Comparison of ENCODE assay signal across 14 cellular contexts in genomic region chr17:65487161-65487560, GRCh38.
DNase-seq lines count a peak whose midpoint lies in the region; TF ChIP-seq lines count a peak whose summit lies in the region.
"Had no signal": no experiment of that assay in that cellular context is flagged by ENCODE, and none has a peak within 500 bp of the region (broad histone marks: within the 10 kb centered on the region; RNA-seq: fewer than 3 reads in every experiment).

No MANE protein-coding gene starts in this region.

- no peaks in the 10 kb centered on the region for H3K36me3 Mint-ChIP-seq in activated CD4-positive, alpha-beta memory T cell treated with anti-CD3 and anti-CD28 coated beads for 36 hours
- no peaks in the 10 kb centered on the region for H3K36me3 Mint-ChIP-seq in activated CD4-positive, alpha-beta memory T cell treated with anti-CD3 and anti-CD28 coated beads, Interleukin-2, amount 10 ng/mL, durations not matched to agents 7 days and 5 days (ENCODE audit: low read depth)
- peaks cover 10% of the 10 kb centered on the region for H3K36me3 Mint-ChIP-seq in neural progenitor cell
- H3K36me3 Mint-ChIP-seq: CD8-positive, alpha-beta T cell had no signal

- H2AFZ ChIP-seq in neural progenitor cell (replicated peaks): no peak overlapping the region
- H2AFZ ChIP-seq: GM23338 had no signal

- H3K9me3 ChIP-seq in neural progenitor cell (ENCODE audit: low read depth): no peaks in the 10 kb centered on the region
- H3K9me3 ChIP-seq in thyroid gland: no peaks in the 10 kb centered on the region
- H3K9me3 ChIP-seq: BLaER1 had no signal

- H3K4ac ChIP-seq in mesendoderm (ENCODE audit: low read depth, low read length): no peak overlapping the region

- H2BK15ac ChIP-seq in mesendoderm (replicated peaks; ENCODE audit: low read depth): no peak overlapping the region

- no peak overlapping the region for H2BK120ac ChIP-seq in mesendoderm (ENCODE audit: low read depth, low read length)

- H3K56ac ChIP-seq in mesendoderm (ENCODE audit: low read length): no peak overlapping the region

- H3K27me3 ChIP-seq in neural progenitor cell (no peaks in the 10 kb centered on the region), thyroid gland (no peaks in the 10 kb centered on the region), mesendoderm (ENCODE audit: insufficient read depth, low read length, poor library complexity) (no peaks in the 10 kb centered on the region)
- H3K27me3 ChIP-seq: BLaER1 had no signal

- H3K27me3 Mint-ChIP-seq in activated CD4-positive, alpha-beta memory T cell treated with anti-CD3 and anti-CD28 coated beads for 36 hours: peaks cover 1% of the 10 kb centered on the region
- peaks cover 6% of the 10 kb centered on the region for H3K27me3 Mint-ChIP-seq in activated CD4-positive, alpha-beta memory T cell treated with anti-CD3 and anti-CD28 coated beads, Interleukin-2, amount 10 ng/mL, durations not matched to agents 7 days and 5 days
- peaks cover 20% of the 10 kb centered on the region for H3K27me3 Mint-ChIP-seq in neural progenitor cell (ENCODE audit: insufficient read depth, low read depth)

- H3K4me1 ChIP-seq in neural progenitor cell (no peaks in the 10 kb centered on the region), thyroid gland (peaks cover 18 to 41% of the 10 kb centered on the region in 2 donors), mesendoderm (ENCODE audit: control insufficient read depth, low read depth, low read length) (no peaks in the 10 kb centered on the region)
- H3K4me1 ChIP-seq: BLaER1 had no signal

- 89 to 92% methylated on average over 7 of the region's 7 CpGs for WGBS in thyroid gland, 2 donors
- WGBS in mesendoderm (ENCODE audit: extremely low coverage, insufficient coverage, low lambda C conversion rate): no CpG with 5 or more reads among the region's 7 CpGs

- no peak overlapping the region for H3K23ac ChIP-seq in mesendoderm (ENCODE audit: low read length)

- H3K79me1 ChIP-seq in mesendoderm (ENCODE audit: low read length): no peaks in the 10 kb centered on the region

- H3F3A ChIP-seq in neural progenitor cell (ENCODE audit: low read depth): peaks cover 3% of the 10 kb centered on the region

- POLR2A ChIA-PET in activated CD4-positive, alpha-beta memory T cell treated with anti-CD3 and anti-CD28 coated beads for 36 hours (lab: Charles Lee): no interaction called here
- POLR2A ChIA-PET in activated CD4-positive, alpha-beta memory T cell treated with anti-CD3 and anti-CD28 coated beads, Interleukin-2, amount 10 ng/mL, durations not matched to agents 7 days and 5 days (lab: Charles Lee): no interaction called here

- H4K8ac ChIP-seq in mesendoderm (ENCODE audit: low read depth, low read length): no peak overlapping the region

- H3K9ac ChIP-seq in neural progenitor cell (no peak overlapping the region), mesendoderm (ENCODE audit: low read length) (no peak overlapping the region)
- H3K9ac ChIP-seq: BLaER1 had no signal

- no peak overlapping the region for H2BK5ac ChIP-seq in mesendoderm (ENCODE audit: low read length)

- no peaks in the 10 kb centered on the region for H3K4me1 Mint-ChIP-seq in activated CD4-positive, alpha-beta memory T cell treated with anti-CD3 and anti-CD28 coated beads for 36 hours (ENCODE audit: low read depth)
- H3K4me1 Mint-ChIP-seq in activated CD4-positive, alpha-beta memory T cell treated with anti-CD3 and anti-CD28 coated beads, Interleukin-2, amount 10 ng/mL, durations not matched to agents 7 days and 5 days: no peaks in the 10 kb centered on the region
- peaks cover 33% of the 10 kb centered on the region for H3K4me1 Mint-ChIP-seq in neural progenitor cell

- no peak overlapping the region for H3K27ac Mint-ChIP-seq in activated CD4-positive, alpha-beta memory T cell treated with anti-CD3 and anti-CD28 coated beads for 36 hours
- no peak overlapping the region for H3K27ac Mint-ChIP-seq in activated CD4-positive, alpha-beta memory T cell treated with anti-CD3 and anti-CD28 coated beads, Interleukin-2, amount 10 ng/mL, durations not matched to agents 7 days and 5 days
- H3K27ac Mint-ChIP-seq in neural progenitor cell: peak overlapping the region; percentile 42
- H3K27ac Mint-ChIP-seq: CD8-positive, alpha-beta T cell; GM23338 had no signal

- no peaks in the 10 kb centered on the region for H3K36me3 ChIP-seq in neural progenitor cell
- H3K36me3 ChIP-seq in thyroid gland: no peaks in the 10 kb centered on the region
- no peaks in the 10 kb centered on the region for H3K36me3 ChIP-seq in mesendoderm (ENCODE audit: control insufficient read depth, insufficient read depth, low read length)
- H3K36me3 ChIP-seq: BLaER1 had no signal

- no peak for TF ChIP-seq POLR2A in thyroid gland (IDR thresholded peaks at IDR 0.05)

- H3K4me3 ChIP-seq in neural progenitor cell: no peak overlapping the region
- no peak overlapping the region for H3K4me3 ChIP-seq in thyroid gland (replicated peaks in 1 of 3)
- H3K4me3 ChIP-seq in mesendoderm (ENCODE audit: low read length): no peak overlapping the region
- H3K4me3 ChIP-seq: BLaER1, GM23338 had no signal

- no peaks in the 10 kb centered on the region for H4K20me1 ChIP-seq in neural progenitor cell (ENCODE audit: low read depth)
- H4K20me1 ChIP-seq: BLaER1 had no signal

- intact Hi-C loops in activated CD4-positive, alpha-beta memory T cell treated with anti-CD3 and anti-CD28 coated beads for 36 hours (cut with micrococcal nuclease): no loop called here
- intact Hi-C loops in thyroid gland (cut with DNase I): no loop called here

- H3K4me3 Mint-ChIP-seq in activated CD4-positive, alpha-beta memory T cell treated with anti-CD3 and anti-CD28 coated beads for 36 hours: no peak overlapping the region
- no peak overlapping the region for H3K4me3 Mint-ChIP-seq in activated CD4-positive, alpha-beta memory T cell treated with anti-CD3 and anti-CD28 coated beads, Interleukin-2, amount 10 ng/mL, durations not matched to agents 7 days and 5 days
- no peak overlapping the region for H3K4me3 Mint-ChIP-seq in neural progenitor cell
- H3K4me3 Mint-ChIP-seq: CD8-positive, alpha-beta T cell; GM23338 had no signal

- CTCF ChIA-PET in activated CD4-positive, alpha-beta memory T cell treated with anti-CD3 and anti-CD28 coated beads for 36 hours (lab: Charles Lee): no interaction called here
- CTCF ChIA-PET in activated CD4-positive, alpha-beta memory T cell treated with anti-CD3 and anti-CD28 coated beads, Interleukin-2, amount 10 ng/mL, durations not matched to agents 7 days and 5 days (lab: Charles Lee): interaction anchor here (0.6 kb wide), 1 partner anchor 553 kb away, joined by 4 read pairs; no protein-coding TSS in a partner anchor

- TF ChIP-seq CTCF in neural progenitor cell (IDR thresholded peaks at IDR 0.05): no peak
- no peak for TF ChIP-seq CTCF in thyroid gland (IDR thresholded peaks at IDR 0.05)

- H3K27ac ChIP-seq in neural progenitor cell (no peak overlapping the region), thyroid gland (peak overlapping the region; percentile 5 to 56 (median 20)), mesendoderm (ENCODE audit: low read depth, low read length) (no peak overlapping the region)
- H3K27ac ChIP-seq: BLaER1, RWPE1 had no signal

- H3K79me2 ChIP-seq in neural progenitor cell (ENCODE audit: low read depth) (no peaks in the 10 kb centered on the region), mesendoderm (ENCODE audit: control insufficient read depth, insufficient read depth, low read length) (no peaks in the 10 kb centered on the region)

- H3K9me3 Mint-ChIP-seq in activated CD4-positive, alpha-beta memory T cell treated with anti-CD3 and anti-CD28 coated beads for 36 hours: no peaks in the 10 kb centered on the region
- no peaks in the 10 kb centered on the region for H3K9me3 Mint-ChIP-seq in activated CD4-positive, alpha-beta memory T cell treated with anti-CD3 and anti-CD28 coated beads, Interleukin-2, amount 10 ng/mL, durations not matched to agents 7 days and 5 days
- H3K9me3 Mint-ChIP-seq in neural progenitor cell: peaks cover 25% of the 10 kb centered on the region
- H3K9me3 Mint-ChIP-seq: CD8-positive, alpha-beta T cell had no signal

- DNase-seq in activated CD4-positive, alpha-beta memory T cell treated with anti-CD3 and anti-CD28 coated beads for 36 hours: peak; percentile 13
- DNase-seq in activated CD4-positive, alpha-beta memory T cell treated with anti-CD3 and anti-CD28 coated beads, Interleukin-2, amount 10 ng/mL, durations not matched to agents 7 days and 5 days: no peak
- peak; percentile 2 to 7 for DNase-seq in stimulated activated CD4-positive, alpha-beta T cell treated with anti-CD3 and anti-CD28 coated beads, Interleukin-15, amount 100 ng/mL, for 48 hours (ENCODE audit: low read depth in 2 of 2)
- no peak for DNase-seq in stimulated activated CD4-positive, alpha-beta T cell treated with anti-CD3 and anti-CD28 coated beads, Interleukin-4, amount 100 ng/mL, for 24 hours
- DNase-seq in neural progenitor cell (ENCODE audit: low spot score): no peak
- DNase-seq in thyroid gland: no peak
- DNase-seq in mesendoderm: no peak
- DNase-seq in NCI-H446 (lab: John Stamatoyannopoulos, UW): no peak
- DNase-seq: CD8-positive, alpha-beta T cell; NCI-H187 treated with DMSO at 0.1 percent for 48 hours; NCI-H446 treated with DMSO at 0.1 percent for 48 hours had no signal

- H4K5ac ChIP-seq in mesendoderm (ENCODE audit: low read length): no peak overlapping the region

- no peak overlapping the region for H2AK5ac ChIP-seq in mesendoderm (ENCODE audit: low read length)

- no peak overlapping the region for H3K18ac ChIP-seq in mesendoderm (ENCODE audit: low read length)

- H3K4me2 ChIP-seq in neural progenitor cell (no peak overlapping the region), mesendoderm (ENCODE audit: low read length) (no peak overlapping the region)
- H3K4me2 ChIP-seq: BLaER1, GM23338 had no signal

Comparison
In these comparisons a context has a peak if more than half of its experiments do, and no peak if none do; other contexts are left out.
1. DNase-seq: peak in activated CD4-positive, alpha-beta memory T cell treated with anti-CD3 and anti-CD28 coated beads for 36 hours (single experiment) and stimulated activated CD4-positive, alpha-beta T cell treated with anti-CD3 and anti-CD28 coated beads, Interleukin-15, amount 100 ng/mL, for 48 hours (2 of 2); none in activated CD4-positive, alpha-beta memory T cell treated with anti-CD3 and anti-CD28 coated beads, Interleukin-2, amount 10 ng/mL, durations not matched to agents 7 days and 5 days (single experiment), stimulated activated CD4-positive, alpha-beta T cell treated with anti-CD3 and anti-CD28 coated beads, Interleukin-4, amount 100 ng/mL, for 24 hours (single experiment), neural progenitor cell (single experiment), thyroid gland (0 of 2), mesendoderm (single experiment) and NCI-H446 (0 of 2).
2. H3K27ac ChIP-seq: peak in thyroid gland (3 of 3); none in neural progenitor cell (single experiment) and mesendoderm (single experiment).